ENCODE assay signal across 1 cellular context in genomic region chr5:72503888-72504491, GRCh38.
TF ChIP-seq lines count a peak whose summit lies in the region.

No MANE protein-coding gene starts in this region.

TF ChIP-seq in GM12878, 131 proteins besides CTCF, POLR2A, EP300 and RAD21:
- TF ChIP-seq, protein P1, sequence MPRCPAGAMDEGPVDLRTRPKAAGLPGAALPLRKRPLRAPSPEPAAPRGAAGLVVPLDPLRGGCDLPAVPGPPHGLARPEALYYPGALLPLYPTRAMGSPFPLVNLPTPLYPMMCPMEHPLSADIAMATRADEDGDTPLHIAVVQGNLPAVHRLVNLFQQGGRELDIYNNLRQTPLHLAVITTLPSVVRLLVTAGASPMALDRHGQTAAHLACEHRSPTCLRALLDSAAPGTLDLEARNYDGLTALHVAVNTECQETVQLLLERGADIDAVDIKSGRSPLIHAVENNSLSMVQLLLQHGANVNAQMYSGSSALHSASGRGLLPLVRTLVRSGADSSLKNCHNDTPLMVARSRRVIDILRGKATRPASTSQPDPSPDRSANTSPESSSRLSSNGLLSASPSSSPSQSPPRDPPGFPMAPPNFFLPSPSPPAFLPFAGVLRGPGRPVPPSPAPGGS (IDR thresholded peaks at IDR 0.05; ENCODE audit: borderline replicate concordance, insufficient read depth, low read depth, low read length, poor library complexity, severe bottlenecking): peak; percentile 50
- TF ChIP-seq SMC3 (IDR thresholded peaks at IDR 0.05; ENCODE audit: borderline replicate concordance, low read length): no peak
- TF ChIP-seq, protein P2, sequence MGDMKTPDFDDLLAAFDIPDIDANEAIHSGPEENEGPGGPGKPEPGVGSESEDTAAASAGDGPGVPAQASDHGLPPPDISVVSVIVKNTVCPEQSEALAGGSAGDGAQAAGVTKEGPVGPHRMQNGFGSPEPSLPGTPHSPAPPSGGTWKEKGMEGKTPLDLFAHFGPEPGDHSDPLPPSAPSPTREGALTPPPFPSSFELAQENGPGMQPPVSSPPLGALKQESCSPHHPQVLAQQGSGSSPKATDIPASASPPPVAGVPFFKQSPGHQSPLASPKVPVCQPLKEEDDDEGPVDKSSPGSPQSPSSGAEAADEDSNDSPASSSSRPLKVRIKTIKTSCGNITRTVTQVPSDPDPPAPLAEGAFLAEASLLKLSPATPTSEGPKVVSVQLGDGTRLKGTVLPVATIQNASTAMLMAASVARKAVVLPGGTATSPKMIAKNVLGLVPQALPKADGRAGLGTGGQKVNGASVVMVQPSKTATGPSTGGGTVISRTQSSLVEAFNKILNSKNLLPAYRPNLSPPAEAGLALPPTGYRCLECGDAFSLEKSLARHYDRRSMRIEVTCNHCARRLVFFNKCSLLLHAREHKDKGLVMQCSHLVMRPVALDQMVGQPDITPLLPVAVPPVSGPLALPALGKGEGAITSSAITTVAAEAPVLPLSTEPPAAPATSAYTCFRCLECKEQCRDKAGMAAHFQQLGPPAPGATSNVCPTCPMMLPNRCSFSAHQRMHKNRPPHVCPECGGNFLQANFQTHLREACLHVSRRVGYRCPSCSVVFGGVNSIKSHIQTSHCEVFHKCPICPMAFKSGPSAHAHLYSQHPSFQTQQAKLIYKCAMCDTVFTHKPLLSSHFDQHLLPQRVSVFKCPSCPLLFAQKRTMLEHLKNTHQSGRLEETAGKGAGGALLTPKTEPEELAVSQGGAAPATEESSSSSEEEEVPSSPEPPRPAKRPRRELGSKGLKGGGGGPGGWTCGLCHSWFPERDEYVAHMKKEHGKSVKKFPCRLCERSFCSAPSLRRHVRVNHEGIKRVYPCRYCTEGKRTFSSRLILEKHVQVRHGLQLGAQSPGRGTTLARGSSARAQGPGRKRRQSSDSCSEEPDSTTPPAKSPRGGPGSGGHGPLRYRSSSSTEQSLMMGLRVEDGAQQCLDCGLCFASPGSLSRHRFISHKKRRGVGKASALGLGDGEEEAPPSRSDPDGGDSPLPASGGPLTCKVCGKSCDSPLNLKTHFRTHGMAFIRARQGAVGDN (IDR thresholded peaks at IDR 0.05): no peak
- TF ChIP-seq TCF3 (IDR thresholded peaks at IDR 0.05; ENCODE audit: borderline replicate concordance, insufficient read depth, low read depth, low read length): 0 out of 2 replicates have a peak, but pooled peaks have one; percentile 22
- TF ChIP-seq SREBF2 (IDR thresholded peaks at IDR 0.05; ENCODE audit: low read length): no peak
- TF ChIP-seq IRF5 (IDR thresholded peaks at IDR 0.05; ENCODE audit: borderline replicate concordance): no peak
- TF ChIP-seq YBX1 (IDR thresholded peaks at IDR 0.05): no peak
